ENCODE assay signal across 24 cellular contexts in the genomic region with DNA sequence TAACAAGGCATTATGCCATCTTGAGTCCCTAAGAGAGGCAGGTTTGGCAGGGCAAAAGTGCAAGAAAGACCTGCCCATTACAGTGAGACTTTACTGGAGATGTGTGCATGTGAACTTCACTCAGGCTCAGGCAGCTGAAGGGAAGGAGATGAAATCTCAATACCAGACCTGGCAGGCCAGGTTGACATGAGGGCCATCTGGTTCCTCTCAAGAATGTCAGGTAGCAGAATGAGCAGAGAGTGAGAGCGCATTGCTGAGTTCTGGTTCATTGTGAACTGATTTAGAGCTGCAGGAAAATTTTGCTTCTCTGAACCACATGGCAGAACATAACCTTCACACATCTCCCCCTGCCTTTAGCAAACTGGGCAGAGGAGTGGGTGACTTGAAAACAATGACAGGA.
"Had no signal": no experiment of that assay in that cellular context is flagged by ENCODE, and none has a peak within 500 bp of the region (broad histone marks: within the 10 kb centered on the region; RNA-seq: fewer than 3 reads in every experiment).

No MANE protein-coding gene starts in this region.

- H3K27me3 Mint-ChIP-seq: activated naive CD8-positive, alpha-beta T cell; activated T-cell treated with anti-CD3 and anti-CD28 coated beads, Interleukin-2, amount 50 U/mL, for 24 hours; activated T-helper 17 cell treated with anti-CD3 and anti-CD28 coated beads, Interleukin-2, amount 50 U/mL, for 72 hours; central memory CD8-positive, alpha-beta T cell; naive thymus-derived CD4-positive, alpha-beta T cell had no signal

- FAIRE-seq: colon, frontal cortex, keratinocyte had no signal

- H3K36me3 ChIP-seq: adrenal gland, ascending aorta, brain microvascular endothelial cell, esophagus muscularis mucosa, heart left ventricle, lower lobe of right lung, upper lobe of right lung had no signal

- H3K4me1 Mint-ChIP-seq: activated T-helper 17 cell treated with anti-CD3 and anti-CD28 coated beads, Interleukin-2, amount 50 U/mL, for 72 hours; central memory CD8-positive, alpha-beta T cell; naive thymus-derived CD4-positive, alpha-beta T cell had no signal

- H3K27me3 ChIP-seq: adrenal gland, ascending aorta, brain microvascular endothelial cell, esophagus muscularis mucosa, heart left ventricle, testis, upper lobe of right lung had no signal

- H3K9me3 Mint-ChIP-seq: activated T-cell treated with anti-CD3 and anti-CD28 coated beads, Interleukin-2, amount 50 U/mL, for 24 hours had no signal

- H3K27ac Mint-ChIP-seq: activated CD8-positive, alpha-beta T cell treated with anti-CD3 and anti-CD28 coated beads, Interleukin-2, amount 10 ng/mL, durations not matched to agents 7 days and 5 days; activated naive CD8-positive, alpha-beta T cell; activated T-cell treated with anti-CD3 and anti-CD28 coated beads, Interleukin-2, amount 50 U/mL, for 24 hours; activated T-helper 17 cell treated with anti-CD3 and anti-CD28 coated beads, Interleukin-2, amount 50 U/mL, for 72 hours; naive thymus-derived CD4-positive, alpha-beta T cell had no signal

- H3K27ac ChIP-seq: adrenal gland, ascending aorta, brain microvascular endothelial cell, esophagus muscularis mucosa, heart left ventricle, lower lobe of right lung, testis, upper lobe of right lung had no signal

- DNase-seq: activated CD4-positive, alpha-beta T cell treated with anti-CD3 and anti-CD28 coated beads, Interleukin-2, amount 50 U/mL, for 1 hour; activated CD4-positive, CD25-positive, alpha-beta regulatory T cell treated with anti-CD3 and anti-CD28 coated beads, Interleukin-2, amount 50 U/mL, for 72 hours; activated CD8-positive, alpha-beta T cell treated with anti-CD3 and anti-CD28 coated beads, Interleukin-2, amount 10 ng/mL, durations not matched to agents 7 days and 5 days; activated T-cell treated with anti-CD3 and anti-CD28 coated beads, Interleukin-2, amount 50 U/mL, for 24 hours; brain microvascular endothelial cell; effector memory CD4-positive, alpha-beta T cell; heart left ventricle; left colon; lower lobe of right lung; naive thymus-derived CD4-positive, alpha-beta T cell; stimulated activated CD4-positive, alpha-beta T cell treated with anti-CD3 and anti-CD28 coated beads, Interleukin-2, amount 100 ng/mL, for 48 hours; stimulated activated CD8-positive, alpha-beta memory T cell treated with anti-CD3 and anti-CD28 coated beads, Interleukin-4, amount 100 ng/mL, for 48 hours; stimulated activated naive CD4-positive, alpha-beta T cell; testis; upper lobe of right lung had no signal

- ATAC-seq: activated CD8-positive, alpha-beta T cell treated with anti-CD3 and anti-CD28 coated beads, Interleukin-2, amount 10 ng/mL, durations not matched to agents 7 days and 5 days; activated T-helper 17 cell treated with anti-CD3 and anti-CD28 coated beads, Interleukin-2, amount 50 U/mL, for 72 hours; heart left ventricle; left colon; lower lobe of right lung; naive thymus-derived CD4-positive, alpha-beta T cell; upper lobe of right lung had no signal

- H3K36me3 Mint-ChIP-seq: activated naive CD8-positive, alpha-beta T cell; naive thymus-derived CD4-positive, alpha-beta T cell had no signal

- H3K4me3 ChIP-seq: adrenal gland, ascending aorta, esophagus muscularis mucosa, heart left ventricle, lower lobe of right lung, testis, upper lobe of right lung had no signal

- H3K4me1 ChIP-seq: adrenal gland, ascending aorta, esophagus muscularis mucosa, heart left ventricle, lower lobe of right lung, testis, upper lobe of right lung had no signal

- H3K4me3 Mint-ChIP-seq: activated CD8-positive, alpha-beta T cell treated with anti-CD3 and anti-CD28 coated beads, Interleukin-2, amount 10 ng/mL, durations not matched to agents 7 days and 5 days; activated naive CD8-positive, alpha-beta T cell; activated T-cell treated with anti-CD3 and anti-CD28 coated beads, Interleukin-2, amount 50 U/mL, for 24 hours; activated T-helper 17 cell treated with anti-CD3 and anti-CD28 coated beads, Interleukin-2, amount 50 U/mL, for 72 hours; central memory CD8-positive, alpha-beta T cell; naive thymus-derived CD4-positive, alpha-beta T cell had no signal

- H3K9me3 ChIP-seq: adrenal gland, ascending aorta, esophagus muscularis mucosa, heart left ventricle, lower lobe of right lung, testis, upper lobe of right lung had no signal
